In the genomic region with DNA sequence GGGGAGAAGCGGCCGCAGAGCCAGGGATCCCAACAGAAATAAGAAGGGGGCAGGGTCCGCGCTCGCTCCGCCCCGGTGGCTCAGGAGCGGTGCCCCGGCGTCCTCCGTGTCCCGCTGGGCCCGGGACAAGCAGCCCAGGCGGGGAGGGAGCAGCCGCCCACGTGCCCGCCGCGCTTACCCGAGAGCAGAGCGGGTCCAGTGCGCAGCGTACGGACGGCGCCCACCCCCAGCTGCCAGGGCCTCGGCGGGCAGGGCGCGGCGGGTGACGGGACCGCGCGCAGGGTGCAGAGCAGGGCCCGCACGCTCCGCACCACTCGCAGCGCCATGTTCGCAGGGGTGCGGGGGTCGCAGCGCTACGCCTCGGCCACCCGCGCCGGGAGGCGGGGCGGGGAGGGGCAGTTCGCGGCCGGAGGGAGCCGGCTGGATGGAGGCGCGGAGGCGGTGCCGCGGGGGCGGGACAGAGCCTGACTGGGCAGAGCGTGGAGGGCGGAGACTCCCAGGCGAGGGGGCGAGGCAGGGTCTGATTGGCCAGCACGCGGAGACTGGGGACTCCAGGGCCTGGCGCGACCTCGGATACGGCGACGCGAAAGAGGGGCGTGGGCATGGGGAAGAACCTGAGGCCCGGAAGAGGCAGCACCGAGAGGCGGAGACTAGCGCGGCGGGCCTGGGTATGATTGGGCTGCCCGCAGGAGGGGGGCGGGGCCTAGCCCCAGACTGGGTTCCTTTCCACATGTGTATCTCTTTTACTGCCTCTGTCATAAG, we compare ENCODE assay signal across 8 cellular contexts. TPM values are rescaled to one million over a fixed set of nuclear protein-coding genes. Genes with fewer than 3 reads are reported as not detected.
DNase-seq lines count a peak whose midpoint lies in the region; TF ChIP-seq lines count a peak whose summit lies in the region.

A gene (minus strand): TSS at position 443 of the 762 bp plus-strand sequence. CDS start 117 bp downstream, at position 326.

- H3K79me1 ChIP-seq in H9 (ENCODE audit: insufficient read depth, low read depth, low read length, poor library complexity, severe bottlenecking): no peaks in the 10 kb centered on the region

- no peak within 1 kb of the TSS for H3K23ac ChIP-seq in H9 (ENCODE audit: insufficient read length, low read depth, low read length)

- peak; percentile 37 for TF ChIP-seq RAD21 in neural cell (conservative IDR thresholded peaks at IDR 0.05)

- intact Hi-C loops in stomach (cut with DNase I; ENCODE audit: low total_unique reads): no loop called here

- H3K4me2 ChIP-seq in H9 (ENCODE audit: insufficient read depth, insufficient read length, low read length): peak within 1 kb of the TSS; percentile 65
- H3K4me2 ChIP-seq in neural cell (ENCODE audit: low read length): peak within 1 kb of the TSS; percentile 45

- no peaks in the 10 kb centered on the region for H3K9me3 Mint-ChIP-seq in H9

- no peak within 1 kb of the TSS; a peak in 1 of 7 replicates for H3K27ac Mint-ChIP-seq in H9

- no peak within 1 kb of the TSS for H2BK15ac ChIP-seq in H9 (ENCODE audit: low read depth, low read length)

- no peak within 1 kb of the TSS for H3K27ac ChIP-seq in H9 (ENCODE audit: insufficient read length, low read depth, low read length)
- H3K27ac ChIP-seq in neural cell (ENCODE audit: low read length): peak within 1 kb of the TSS; percentile 45
- H3K27ac ChIP-seq in stomach: peak within 1 kb of the TSS; percentile 63 to 87 (median 82)

- H3K79me2 ChIP-seq in H9 (ENCODE audit: insufficient read depth, low read length) (peaks cover 7% of the 10 kb centered on the region; the same call in 1 of the 2 replicates), neural cell (replicated peaks; ENCODE audit: insufficient read depth, low read length) (peaks cover 5% of the 10 kb centered on the region)

- H4K8ac ChIP-seq in H9 (replicated peaks; ENCODE audit: insufficient read length, low read depth, low read length): no peak within 1 kb of the TSS

- peak within 1 kb of the TSS; percentile 88 for H2AFZ ChIP-seq in H9 (ENCODE audit: low read length)
- peak within 1 kb of the TSS; percentile 59 for H2AFZ ChIP-seq in neural cell (ENCODE audit: low read depth, low read length)

- no peak within 1 kb of the TSS for H2BK120ac ChIP-seq in H9 (ENCODE audit: low read depth, low read length, poor library complexity, severe bottlenecking)

- no peak within 1 kb of the TSS for H4K91ac ChIP-seq in H9 (ENCODE audit: insufficient read length, low read depth, low read length)

- H3K4me1 Mint-ChIP-seq in H9: peaks cover 4 to 14% of the 10 kb centered on the region in 2 experiments

- no peaks in the 10 kb centered on the region for H3K9me3 ChIP-seq in H9 (ENCODE audit: control insufficient read depth, low read depth, low read length)
- no peaks in the 10 kb centered on the region for H3K9me3 ChIP-seq in MG63
- H3K9me3 ChIP-seq in neural cell (ENCODE audit: low read length): no peaks in the 10 kb centered on the region
- H3K9me3 ChIP-seq in stomach: no peaks in the 10 kb centered on the region

- H2BK20ac ChIP-seq in H9 (ENCODE audit: low read depth, low read length, poor library complexity, severe bottlenecking): no peak within 1 kb of the TSS

- no peak for TF ChIP-seq EP300 in neural cell (conservative IDR thresholded peaks at IDR 0.05; ENCODE audit: poor library complexity, severe bottlenecking)
- TF ChIP-seq EP300 in stomach (IDR thresholded peaks at IDR 0.05): no peak

- no peaks in the 10 kb centered on the region for H3K4me1 ChIP-seq in H9 (ENCODE audit: insufficient read depth, low read length)
- peaks cover 5 to 14% (median 9%) of the 10 kb centered on the region in 4 donors for H3K4me1 ChIP-seq in stomach

- H4K5ac ChIP-seq in H9 (ENCODE audit: insufficient read length, low read depth, low read length): no peak within 1 kb of the TSS

- H3K4me3 ChIP-seq in MG63: peak within 1 kb of the TSS; percentile 76
- peak within 1 kb of the TSS; percentile 79 for H3K4me3 ChIP-seq in fibroblast of villous mesenchyme (ENCODE audit: low read depth, low read length)
- peak within 1 kb of the TSS; percentile 96 for H3K4me3 ChIP-seq in neural cell (ENCODE audit: low read length)
- H3K4me3 ChIP-seq in stomach: peak within 1 kb of the TSS; percentile 61 to 86 (median 66)

- peak within 1 kb of the TSS; percentile 79 to 89 for H3K4me3 Mint-ChIP-seq in H9

- peak within 1 kb of the TSS; percentile 69 for H3K9ac ChIP-seq in H9 (ENCODE audit: extremely low read depth, insufficient read length, low read length)
- H3K9ac ChIP-seq in neural cell (ENCODE audit: low read length): peak within 1 kb of the TSS; percentile 68

- H3K23me2 ChIP-seq in H9 (ENCODE audit: insufficient read length, low read depth, low read length, poor library complexity, severe bottlenecking): no peaks in the 10 kb centered on the region

- no peak within 1 kb of the TSS for H2AK5ac ChIP-seq in H9 (ENCODE audit: insufficient read length, low read length)

- H3K14ac ChIP-seq in H9 (ENCODE audit: insufficient read depth, low read length): peak within 1 kb of the TSS; percentile 49

- H4K20me1 ChIP-seq in H9 (ENCODE audit: control insufficient read depth, insufficient read depth, insufficient read length) (no peaks in the 10 kb centered on the region), neural cell (ENCODE audit: insufficient read depth) (no peaks in the 10 kb centered on the region)

- peaks cover 2 to 16% (median 7%) of the 10 kb centered on the region in 3 experiments; a peak in 6 of 7 replicates for H3K36me3 Mint-ChIP-seq in H9 (ENCODE audit: insufficient read depth in 1 of 3, low read depth in 3 of 3)

- H3F3A ChIP-seq in neural cell (ENCODE audit: insufficient read depth, low read length, poor library complexity, severe bottlenecking): no peaks in the 10 kb centered on the region

- no peaks in the 10 kb centered on the region for H3K27me3 ChIP-seq in H9 (ENCODE audit: insufficient read depth, low read length)
- H3K27me3 ChIP-seq in MG63: no peaks in the 10 kb centered on the region
- H3K27me3 ChIP-seq in neural cell (ENCODE audit: insufficient read depth, low read depth, low read length): no peaks in the 10 kb centered on the region
- H3K27me3 ChIP-seq in stomach: no peaks in the 10 kb centered on the region

- TF ChIP-seq CTCF in H9 (conservative IDR thresholded peaks at IDR 0.05) (no peak), fibroblast of villous mesenchyme (IDR thresholded peaks at IDR 0.05; ENCODE audit: insufficient read depth, low read depth, low read length) (no peak), neural cell (IDR thresholded peaks at IDR 0.05; ENCODE audit: poor library complexity, severe bottlenecking) (no peak), stomach (IDR thresholded peaks at IDR 0.05) (no peak)

- DNase-seq in ELF-1 (ENCODE audit: low read depth, low spot score): peak; percentile 99
- DNase-seq in H9: peak; percentile 100
- peak; percentile 98 for DNase-seq in MG63
- peak; percentile 97 for DNase-seq in SHP77 treated with DMSO at 0.1 percent for 48 hours (lab: John Stamatoyannopoulos, UW)
- peak; percentile 98 for DNase-seq in activated gamma-delta T cell treated with Interleukin-2 at 50 U/mL for 16 hours
- peak; percentile 99 for DNase-seq in fibroblast of villous mesenchyme (ENCODE audit: low read depth)
- DNase-seq in stomach: peak; percentile 99

- H3T11ph ChIP-seq in H9 (ENCODE audit: low read length): no peak within 1 kb of the TSS

- H3K18ac ChIP-seq in H9 (ENCODE audit: insufficient read length, low read depth, low read length): peak within 1 kb of the TSS; percentile 51

- no peaks in the 10 kb centered on the region; the same call in 1 of the 2 replicates for H3K27me3 Mint-ChIP-seq in H9 (ENCODE audit: low read depth)

- H3K36me3 ChIP-seq in MG63 (no peaks in the 10 kb centered on the region), neural cell (ENCODE audit: insufficient read depth, low read length) (no peaks in the 10 kb centered on the region), stomach (no peaks in the 10 kb centered on the region)

- H3K4ac ChIP-seq in H9 (ENCODE audit: low read depth, low read length): no peak within 1 kb of the TSS

- no peak within 1 kb of the TSS for H3K56ac ChIP-seq in H9 (ENCODE audit: insufficient read length, low read depth, low read length)

- WGBS in H9 (ENCODE audit: extremely low coverage, insufficient read length, low lambda C conversion rate): no CpG with 5 or more reads among the region's 83 CpGs
- WGBS in stomach, 5 donors: 0 to 5% (median 2%) methylated on average over 2 to 75 of the region's 83 CpGs

- no peak within 1 kb of the TSS for H2BK12ac ChIP-seq in H9 (ENCODE audit: insufficient read length, low read depth, low read length)

- H2BK5ac ChIP-seq in H9 (ENCODE audit: insufficient read length, low read length): no peak within 1 kb of the TSS

- TF ChIP-seq POLR2A in stomach (IDR thresholded peaks at IDR 0.05): no peak

- no peaks in the 10 kb centered on the region for H3K9me2 ChIP-seq in neural cell (ENCODE audit: insufficient read depth, low read length)

TF ChIP-seq in neural cell, 6 proteins besides CTCF, POLR2A, EP300 and RAD21:
- peak; percentile 43 for TF ChIP-seq SMC3 (conservative IDR thresholded peaks at IDR 0.05; ENCODE audit: poor library complexity)
- TF ChIP-seq EZH2 (IDR thresholded peaks at IDR 0.05; ENCODE audit: borderline replicate concordance, insufficient read depth, low read length, poor library complexity, severe bottlenecking): no peak
- peak; percentile 94 for TF ChIP-seq MXI1 (conservative IDR thresholded peaks at IDR 0.05; ENCODE audit: poor library complexity, severe bottlenecking)
- no peak for TF ChIP-seq POLR2AphosphoS5 (IDR thresholded peaks at IDR 0.05)
- TF ChIP-seq TAF1 (IDR thresholded peaks at IDR 0.05; ENCODE audit: low read depth): no peak

RNA-seq across cellular contexts. Expression of the gene that starts here (rescaled TPM):
- 85.9 and 87.4 TPM in 2 replicates for total RNA-seq in H9 (2021)
- 44.5 and 80.6 TPM in 2 replicates for total RNA-seq in MG63 (2014; rRNA removed; shearing (Covaris generic); ENCODE audit: low replicate concordance)
- 14.5 and 21.2 TPM in 2 replicates for total RNA-seq in fibroblast of villous mesenchyme
- 66.0 and 81.8 TPM in 2 replicates for polyA plus RNA-seq in neural cell
- 25.6 and 26.7 TPM in 2 replicates for polyA minus RNA-seq in neural cell
- total RNA-seq in stomach: 10 to 100 TPM in 3 of 5 donors, 1 to 10 TPM in 2; 4.9 to 29.0 (median 22.5) TPM
- polyA plus RNA-seq in stomach: 10 to 100 TPM; 22.6 to 36.4 (median 29.4) TPM
